In the genomic region with DNA sequence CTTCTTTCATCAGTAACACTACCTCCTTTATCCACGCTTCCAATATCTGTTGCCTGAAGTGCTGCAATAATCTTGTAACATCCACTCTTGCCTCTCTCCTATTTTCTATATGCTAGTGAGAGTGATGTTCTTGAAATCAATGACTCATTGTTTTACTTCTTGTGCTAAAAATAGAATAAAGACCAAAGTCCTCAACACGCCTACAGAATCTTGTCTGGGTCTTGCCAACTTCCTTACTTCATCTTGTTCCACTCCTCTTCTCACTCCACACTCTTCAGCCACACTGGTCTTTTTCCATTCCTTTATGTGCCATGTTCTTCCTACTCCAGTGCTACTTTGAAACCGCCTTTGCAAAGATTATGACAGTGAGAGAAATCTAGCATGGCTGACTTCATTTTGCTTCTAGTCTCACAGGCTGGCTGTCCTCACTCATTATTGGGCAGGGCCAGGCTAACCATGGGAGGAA, we compare ENCODE assay signal across 1 cellular context.
TF ChIP-seq lines count a peak whose summit lies in the region.

No MANE protein-coding gene starts in this region.

TF ChIP-seq in GM12878, 131 proteins besides CTCF, POLR2A, EP300 and RAD21 (continued from another document):
- TF ChIP-seq, protein P1, sequence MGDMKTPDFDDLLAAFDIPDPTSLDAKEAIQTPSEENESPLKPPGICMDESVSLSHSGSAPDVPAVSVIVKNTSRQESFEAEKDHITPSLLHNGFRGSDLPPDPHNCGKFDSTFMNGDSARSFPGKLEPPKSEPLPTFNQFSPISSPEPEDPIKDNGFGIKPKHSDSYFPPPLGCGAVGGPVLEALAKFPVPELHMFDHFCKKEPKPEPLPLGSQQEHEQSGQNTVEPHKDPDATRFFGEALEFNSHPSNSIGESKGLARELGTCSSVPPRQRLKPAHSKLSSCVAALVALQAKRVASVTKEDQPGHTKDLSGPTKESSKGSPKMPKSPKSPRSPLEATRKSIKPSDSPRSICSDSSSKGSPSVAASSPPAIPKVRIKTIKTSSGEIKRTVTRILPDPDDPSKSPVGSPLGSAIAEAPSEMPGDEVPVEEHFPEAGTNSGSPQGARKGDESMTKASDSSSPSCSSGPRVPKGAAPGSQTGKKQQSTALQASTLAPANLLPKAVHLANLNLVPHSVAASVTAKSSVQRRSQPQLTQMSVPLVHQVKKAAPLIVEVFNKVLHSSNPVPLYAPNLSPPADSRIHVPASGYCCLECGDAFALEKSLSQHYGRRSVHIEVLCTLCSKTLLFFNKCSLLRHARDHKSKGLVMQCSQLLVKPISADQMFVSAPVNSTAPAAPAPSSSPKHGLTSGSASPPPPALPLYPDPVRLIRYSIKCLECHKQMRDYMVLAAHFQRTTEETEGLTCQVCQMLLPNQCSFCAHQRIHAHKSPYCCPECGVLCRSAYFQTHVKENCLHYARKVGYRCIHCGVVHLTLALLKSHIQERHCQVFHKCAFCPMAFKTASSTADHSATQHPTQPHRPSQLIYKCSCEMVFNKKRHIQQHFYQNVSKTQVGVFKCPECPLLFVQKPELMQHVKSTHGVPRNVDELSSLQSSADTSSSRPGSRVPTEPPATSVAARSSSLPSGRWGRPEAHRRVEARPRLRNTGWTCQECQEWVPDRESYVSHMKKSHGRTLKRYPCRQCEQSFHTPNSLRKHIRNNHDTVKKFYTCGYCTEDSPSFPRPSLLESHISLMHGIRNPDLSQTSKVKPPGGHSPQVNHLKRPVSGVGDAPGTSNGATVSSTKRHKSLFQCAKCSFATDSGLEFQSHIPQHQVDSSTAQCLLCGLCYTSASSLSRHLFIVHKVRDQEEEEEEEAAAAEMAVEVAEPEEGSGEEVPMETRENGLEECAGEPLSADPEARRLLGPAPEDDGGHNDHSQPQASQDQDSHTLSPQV (IDR thresholded peaks at IDR 0.05), result 0 out of 2 replicates have a peak, but pooled peaks have one; percentile 52
- no peak for TF ChIP-seq KAT2A (conservative IDR thresholded peaks at IDR 0.05; ENCODE audit: control insufficient read depth, low read depth, low read length)
- peak; percentile 41 for TF ChIP-seq JUNB (IDR thresholded peaks at IDR 0.05)
- TF ChIP-seq, protein P2, sequence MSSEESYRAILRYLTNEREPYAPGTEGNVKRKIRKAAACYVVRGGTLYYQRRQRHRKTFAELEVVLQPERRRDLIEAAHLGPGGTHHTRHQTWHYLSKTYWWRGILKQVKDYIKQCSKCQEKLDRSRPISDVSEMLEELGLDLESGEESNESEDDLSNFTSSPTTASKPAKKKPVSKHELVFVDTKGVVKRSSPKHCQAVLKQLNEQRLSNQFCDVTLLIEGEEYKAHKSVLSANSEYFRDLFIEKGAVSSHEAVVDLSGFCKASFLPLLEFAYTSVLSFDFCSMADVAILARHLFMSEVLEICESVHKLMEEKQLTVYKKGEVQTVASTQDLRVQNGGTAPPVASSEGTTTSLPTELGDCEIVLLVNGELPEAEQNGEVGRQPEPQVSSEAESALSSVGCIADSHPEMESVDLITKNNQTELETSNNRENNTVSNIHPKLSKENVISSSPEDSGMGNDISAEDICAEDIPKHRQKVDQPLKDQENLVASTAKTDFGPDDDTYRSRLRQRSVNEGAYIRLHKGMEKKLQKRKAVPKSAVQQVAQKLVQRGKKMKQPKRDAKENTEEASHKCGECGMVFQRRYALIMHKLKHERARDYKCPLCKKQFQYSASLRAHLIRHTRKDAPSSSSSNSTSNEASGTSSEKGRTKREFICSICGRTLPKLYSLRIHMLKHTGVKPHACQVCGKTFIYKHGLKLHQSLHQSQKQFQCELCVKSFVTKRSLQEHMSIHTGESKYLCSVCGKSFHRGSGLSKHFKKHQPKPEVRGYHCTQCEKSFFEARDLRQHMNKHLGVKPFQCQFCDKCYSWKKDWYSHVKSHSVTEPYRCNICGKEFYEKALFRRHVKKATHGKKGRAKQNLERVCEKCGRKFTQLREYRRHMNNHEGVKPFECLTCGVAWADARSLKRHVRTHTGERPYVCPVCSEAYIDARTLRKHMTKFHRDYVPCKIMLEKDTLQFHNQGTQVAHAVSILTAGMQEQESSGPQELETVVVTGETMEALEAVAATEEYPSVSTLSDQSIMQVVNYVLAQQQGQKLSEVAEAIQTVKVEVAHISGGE (CRISPR knock-in tag; IDR thresholded peaks at IDR 0.05), result no peak
- TF ChIP-seq FOXM1 (IDR thresholded peaks at IDR 0.05; ENCODE audit: low read depth, low read length), result no peak
- TF ChIP-seq BMI1 (IDR thresholded peaks at IDR 0.05; ENCODE audit: borderline replicate concordance), result no peak
- no peak for TF ChIP-seq NFXL1 (IDR thresholded peaks at IDR 0.05; ENCODE audit: borderline replicate concordance)
- no peak for TF ChIP-seq MYB (IDR thresholded peaks at IDR 0.05; ENCODE audit: borderline replicate concordance, low read depth, low read length)
- TF ChIP-seq HDAC6 (IDR thresholded peaks at IDR 0.05; ENCODE audit: unreplicated experiment), result no peak
- TF ChIP-seq DPF2 (IDR thresholded peaks at IDR 0.05), result peak; percentile 62; the same call in 1 of the 2 replicates
- TF ChIP-seq PML (IDR thresholded peaks at IDR 0.05; ENCODE audit: low read length), result no peak
- TF ChIP-seq ZNF24 (IDR thresholded peaks at IDR 0.05), result peak; percentile 58; the same call in 1 of the 2 replicates
- TF ChIP-seq HDGF (IDR thresholded peaks at IDR 0.05), result no peak
- TF ChIP-seq, protein P3, sequence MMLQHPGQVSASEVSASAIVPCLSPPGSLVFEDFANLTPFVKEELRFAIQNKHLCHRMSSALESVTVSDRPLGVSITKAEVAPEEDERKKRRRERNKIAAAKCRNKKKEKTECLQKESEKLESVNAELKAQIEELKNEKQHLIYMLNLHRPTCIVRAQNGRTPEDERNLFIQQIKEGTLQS (IDR thresholded peaks at IDR 0.05; ENCODE audit: borderline replicate concordance, extremely low read depth, low read depth, low read length), result no peak
- peak; percentile 90 for TF ChIP-seq ATF7 (IDR thresholded peaks at IDR 0.05; ENCODE audit: low read depth)
- TF ChIP-seq ZNF207 (IDR thresholded peaks at IDR 0.05; ENCODE audit: borderline replicate concordance), result no peak
- no peak for TF ChIP-seq NFYA (IDR thresholded peaks at IDR 0.05; ENCODE audit: borderline replicate concordance, low read depth, low read length)
- no peak for TF ChIP-seq RFX5 (IDR thresholded peaks at IDR 0.05; ENCODE audit: low read depth, low read length)
- no peak for TF ChIP-seq ZNF384 (IDR thresholded peaks at IDR 0.05; ENCODE audit: borderline replicate concordance, low read depth, low read length)
- no peak for TF ChIP-seq HDAC2 (IDR thresholded peaks at IDR 0.05)
- TF ChIP-seq BRCA1 (IDR thresholded peaks at IDR 0.05; ENCODE audit: low read depth, low read length), result no peak
- TF ChIP-seq IKZF2 (IDR thresholded peaks at IDR 0.05), result peak; percentile 89 to 90
- TF ChIP-seq FOXK2 (IDR thresholded peaks at IDR 0.05), result no peak
- TF ChIP-seq, protein P4, sequence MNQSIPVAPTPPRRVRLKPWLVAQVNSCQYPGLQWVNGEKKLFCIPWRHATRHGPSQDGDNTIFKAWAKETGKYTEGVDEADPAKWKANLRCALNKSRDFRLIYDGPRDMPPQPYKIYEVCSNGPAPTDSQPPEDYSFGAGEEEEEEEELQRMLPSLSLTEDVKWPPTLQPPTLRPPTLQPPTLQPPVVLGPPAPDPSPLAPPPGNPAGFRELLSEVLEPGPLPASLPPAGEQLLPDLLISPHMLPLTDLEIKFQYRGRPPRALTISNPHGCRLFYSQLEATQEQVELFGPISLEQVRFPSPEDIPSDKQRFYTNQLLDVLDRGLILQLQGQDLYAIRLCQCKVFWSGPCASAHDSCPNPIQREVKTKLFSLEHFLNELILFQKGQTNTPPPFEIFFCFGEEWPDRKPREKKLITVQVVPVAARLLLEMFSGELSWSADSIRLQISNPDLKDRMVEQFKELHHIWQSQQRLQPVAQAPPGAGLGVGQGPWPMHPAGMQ (IDR thresholded peaks at IDR 0.05; ENCODE audit: borderline replicate concordance), result no peak
- TF ChIP-seq KDM1A (IDR thresholded peaks at IDR 0.05; ENCODE audit: borderline replicate concordance), result no peak
- TF ChIP-seq YBX1 (IDR thresholded peaks at IDR 0.05), result no peak
- TF ChIP-seq, protein P5, sequence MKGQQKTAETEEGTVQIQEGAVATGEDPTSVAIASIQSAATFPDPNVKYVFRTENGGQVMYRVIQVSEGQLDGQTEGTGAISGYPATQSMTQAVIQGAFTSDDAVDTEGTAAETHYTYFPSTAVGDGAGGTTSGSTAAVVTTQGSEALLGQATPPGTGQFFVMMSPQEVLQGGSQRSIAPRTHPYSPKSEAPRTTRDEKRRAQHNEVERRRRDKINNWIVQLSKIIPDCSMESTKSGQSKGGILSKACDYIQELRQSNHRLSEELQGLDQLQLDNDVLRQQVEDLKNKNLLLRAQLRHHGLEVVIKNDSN (IDR thresholded peaks at IDR 0.05; ENCODE audit: borderline replicate concordance, extremely low read length, insufficient read depth, low read depth, low read length), result no peak
